21 cellular contexts compared by ENCODE assay signal in the genomic region with DNA sequence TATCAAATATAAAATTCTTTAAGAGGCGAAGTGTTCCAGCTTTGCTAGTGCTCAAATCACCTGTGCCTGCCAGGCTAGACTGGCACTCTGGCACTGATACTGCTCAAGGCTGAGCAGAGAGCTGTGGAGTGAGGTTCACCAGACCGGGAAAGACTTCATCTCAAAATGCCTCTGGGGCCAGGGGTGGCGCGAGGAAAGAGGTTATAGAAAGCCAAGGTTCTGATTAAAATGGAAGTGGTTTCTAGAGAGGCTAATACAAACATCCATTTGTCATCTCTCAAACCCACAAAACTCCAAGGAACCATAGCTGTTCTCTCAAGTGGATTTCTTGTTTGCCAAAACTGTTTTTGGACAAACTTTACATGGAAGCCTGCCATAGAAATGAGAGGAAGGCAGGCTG. TPM values are rescaled to one million over a fixed set of nuclear protein-coding genes. Genes with fewer than 3 reads are reported as not detected.
"Had no signal": no experiment of that assay in that cellular context is flagged by ENCODE, and none has a peak within 500 bp of the region (broad histone marks: within the 10 kb centered on the region; RNA-seq: fewer than 3 reads in every experiment).

No MANE protein-coding gene starts in this region.

- H3K4me3 Mint-ChIP-seq: central memory CD8-positive, alpha-beta T cell; naive thymus-derived CD4-positive, alpha-beta T cell; type B pancreatic cell had no signal

- DNase-seq: cortex of kidney; dorsolateral prefrontal cortex; effector CD8-positive, alpha-beta T cell; foreskin melanocyte; head of caudate nucleus; hippocampal formation; mammary epithelial cell; naive thymus-derived CD4-positive, alpha-beta T cell; small intestine; stimulated activated CD4-positive, alpha-beta T cell treated with anti-CD3 and anti-CD28 coated beads, Interleukin-12 subunit alpha, Interleukin-12 subunit beta, amount 100 ng/mL, for 4 hours; stimulated activated naive CD4-positive, alpha-beta T cell; stomach had no signal

- H3K36me3 Mint-ChIP-seq: naive thymus-derived CD4-positive, alpha-beta T cell; type B pancreatic cell had no signal

- FAIRE-seq: small intestine had no signal

- H3K4me1 Mint-ChIP-seq: central memory CD8-positive, alpha-beta T cell; naive thymus-derived CD4-positive, alpha-beta T cell had no signal

- ATAC-seq: left lobe of liver; naive thymus-derived CD4-positive, alpha-beta T cell had no signal

- H3K27ac Mint-ChIP-seq: naive thymus-derived CD4-positive, alpha-beta T cell; type B pancreatic cell had no signal

- H3K27ac ChIP-seq: dorsolateral prefrontal cortex, neutrophil, stomach had no signal

- H3K9me3 ChIP-seq: neutrophil, stomach had no signal

- H3K27me3 ChIP-seq: neutrophil had no signal

- H3K9me3 Mint-ChIP-seq: central memory CD8-positive, alpha-beta T cell; type B pancreatic cell had no signal

- H3K36me3 ChIP-seq: neutrophil, stomach had no signal

- H3K4me3 ChIP-seq: dorsolateral prefrontal cortex, stomach had no signal

- H3K27me3 Mint-ChIP-seq: type B pancreatic cell had no signal

RNA-seq across cellular contexts. Expression of a gene that starts 41.5 kb away (rescaled TPM):
- total RNA-seq: kidney epithelial cell, mammary epithelial cell, mesenteric fat pad, mononuclear cell, osteoblast, pulmonary artery endothelial cell, stomach had no signal
